Comparison of ENCODE assay signal across 12 cellular contexts in genomic region chr5:157562111-157562581, GRCh38. TPM values are rescaled to one million over a fixed set of nuclear protein-coding genes. Genes with fewer than 3 reads are reported as not detected.
DNase-seq lines count a peak whose midpoint lies in the region; ATAC-seq and TF ChIP-seq lines count a peak whose summit lies in the region.
"Had no signal": no experiment of that assay in that cellular context is flagged by ENCODE, and none has a peak within 500 bp of the region (broad histone marks: within the 10 kb centered on the region; RNA-seq: fewer than 3 reads in every experiment).

No MANE protein-coding gene starts in this region.

- peaks cover 37% of the 10 kb centered on the region for H3K36me3 Mint-ChIP-seq in T-cell

- in situ Hi-C loops in G401 (cut with HindIII; ENCODE audit: low sequenced_read_pairs), result no loop called here

- no peaks in the 10 kb centered on the region for H3K36me3 ChIP-seq in rectal smooth muscle tissue (ENCODE audit: control insufficient read depth, insufficient read depth, low read length)
- no peaks in the 10 kb centered on the region for H3K36me3 ChIP-seq in testis (ENCODE audit: low read depth, missing control alignments)
- H3K36me3 ChIP-seq: right lobe of liver had no signal

- peak overlapping the region; percentile 92 for H3K27ac ChIP-seq in rectal smooth muscle tissue (ENCODE audit: low read depth, low read length)
- H3K27ac ChIP-seq in testis, result no peak overlapping the region

- H3K27ac Mint-ChIP-seq in T-cell, result peak overlapping the region; percentile 62 to 71

- H3K9ac ChIP-seq in rectal smooth muscle tissue (ENCODE audit: low read length), result no peak overlapping the region

- peaks cover 0 to 83% (median 53%) of the 10 kb centered on the region in 3 donors for H3K4me1 Mint-ChIP-seq in T-cell

- no peaks in the 10 kb centered on the region for H3K9me3 Mint-ChIP-seq in T-cell

- DNase-seq in G401 (ENCODE audit: low spot score) (peak; percentile 89), T-cell (no peak), fibroblast of peridontal ligament (ENCODE audit: extremely low read depth) (peak; percentile 89), testis (no peak), SKM-1 (lab: John Stamatoyannopoulos, UW; ENCODE audit: unreplicated experiment) (no peak), iPS-NIHi11 (ENCODE audit: low spot score) (no peak), NCI-H1048 (lab: John Stamatoyannopoulos, UW) (no peak)
- DNase-seq: activated T-cell treated with anti-CD3 and anti-CD28 coated beads for 4 hours, DMS53, NCI-H1930, right lobe of liver had no signal

- intact Hi-C loops in testis (cut with DNase I; ENCODE audit: low total_unique reads), result no loop called here

- no peak overlapping the region for H3K4me3 Mint-ChIP-seq in T-cell

- no peak for ATAC-seq in T-cell (replicated peaks in 1 of 4)
- ATAC-seq: right lobe of liver had no signal

- no peaks in the 10 kb centered on the region for H3K9me3 ChIP-seq in testis
- H3K9me3 ChIP-seq: right lobe of liver had no signal

- no peak for TF ChIP-seq POLR2A in testis (IDR thresholded peaks at IDR 0.05)

- WGBS in testis, 2 donors, result 69 to 83% methylated on average over 10 of the region's 10 CpGs

- H3K4me1 ChIP-seq in rectal smooth muscle tissue (ENCODE audit: control insufficient read depth, insufficient read depth, low read length) (peaks cover 63% of the 10 kb centered on the region), testis (no peaks in the 10 kb centered on the region)

- H3K27me3 Mint-ChIP-seq in T-cell, result no peaks in the 10 kb centered on the region

- POLR2A ChIA-PET in T-cell (lab: Charles Lee), result no interaction called here

- TF ChIP-seq CTCF in testis (IDR thresholded peaks at IDR 0.05), result no peak

- H3K27me3 ChIP-seq in rectal smooth muscle tissue (ENCODE audit: control insufficient read depth, insufficient read depth, low read length) (no peaks in the 10 kb centered on the region), testis (no peaks in the 10 kb centered on the region)
- H3K27me3 ChIP-seq: right lobe of liver had no signal

- no peak overlapping the region for H3K4me3 ChIP-seq in rectal smooth muscle tissue (ENCODE audit: low read length)
- H3K4me3 ChIP-seq in testis, result no peak overlapping the region
- H3K4me3 ChIP-seq: right lobe of liver had no signal

- CTCF ChIA-PET in T-cell (lab: Charles Lee), result no interaction called here

RNA-seq across cellular contexts. Expression of gene ADAM19, which starts 13.4 kb away (rescaled TPM):
- 0.17 and 0.55 TPM in 2 replicates for total RNA-seq in G401 (2014; rRNA removed; shearing (Covaris generic))
- total RNA-seq in T-cell (10 to 100 TPM; 30.7 to 64.1 (median 41.8) TPM), testis (1 to 10 TPM; 4.5 to 4.9 TPM)
- 3.1 TPM for polyA plus RNA-seq in testis (ENCODE audit: insufficient read depth, low read depth, low replicate concordance)

Comparison
In these comparisons a context has a peak if more than half of its experiments do, and no peak if none do; other contexts are left out.
1. DNase-seq: peak in G401 (single experiment) and fibroblast of peridontal ligament (single experiment); none in T-cell (0 of 34), testis (single experiment), SKM-1 (single experiment), iPS-NIHi11 (single experiment) and NCI-H1048 (single experiment).
2. RNA of gene ADAM19, which starts 13.4 kb away (total RNA-seq): 30.7 to 64.1 TPM in T-cell; 4.5 to 4.9 TPM in testis and 0.17 to 0.55 TPM in G401; every median in the first group is over 4 times any median in the second.